In genomic region chr6:127340171-127340570, GRCh38 we compare ENCODE assay signal across 24 cellular contexts. TPM values are rescaled to one million over a fixed set of nuclear protein-coding genes. Genes with fewer than 3 reads are reported as not detected.
DNase-seq lines count a peak whose midpoint lies in the region; ATAC-seq and TF ChIP-seq lines count a peak whose summit lies in the region.
"Had no signal": no experiment of that assay in that cellular context is flagged by ENCODE, and none has a peak within 500 bp of the region (broad histone marks: within the 10 kb centered on the region; RNA-seq: fewer than 3 reads in every experiment).

No MANE protein-coding gene starts in this region.

- no peak overlapping the region for H2BK5ac ChIP-seq in IMR-90 (ENCODE audit: low read depth, low read length, poor library complexity, severe bottlenecking)

- TF ChIP-seq POLR2A in IMR-90 (IDR thresholded peaks at IDR 0.05; ENCODE audit: low read depth, low read length) = no peak

- no peak overlapping the region for H3K18ac ChIP-seq in IMR-90 (ENCODE audit: low read depth, low read length)

- no peak overlapping the region for H4K5ac ChIP-seq in IMR-90 (ENCODE audit: low read depth, low read length)

- H3K4me3 ChIP-seq in IMR-90 (ENCODE audit: insufficient read depth, low read depth, low read length) (no peak overlapping the region), endodermal cell (ENCODE audit: low read length) (peak overlapping the region; percentile 90), brain microvascular endothelial cell (ENCODE audit: low read depth, low read length) (no peak overlapping the region)
- H3K4me3 ChIP-seq: body of pancreas, skin epidermis, stomach had no signal

- H2BK120ac ChIP-seq in IMR-90 (ENCODE audit: low read depth, low read length) = no peak overlapping the region

- no peaks in the 10 kb centered on the region for H3K27me3 Mint-ChIP-seq in activated T-cell treated with anti-CD3 and anti-CD28 coated beads, Interleukin-2, amount 50 U/mL, for 72 hours (ENCODE audit: low read depth)
- H3K27me3 Mint-ChIP-seq in endodermal cell (ENCODE audit: insufficient read depth) = no peaks in the 10 kb centered on the region
- H3K27me3 Mint-ChIP-seq in activated CD4-positive, alpha-beta T cell treated with anti-CD3 and anti-CD28 coated beads for 36 hours = no peaks in the 10 kb centered on the region
- H3K27me3 Mint-ChIP-seq: activated naive CD8-positive, alpha-beta T cell treated with anti-CD3 and anti-CD28 coated beads, Interleukin-2, amount 10 ng/mL, durations not matched to agents 7 days and 5 days; effector memory CD8-positive, alpha-beta T cell; progenitor cell of endocrine pancreas had no signal

- no peak overlapping the region for H2AFZ ChIP-seq in IMR-90 (replicated peaks; ENCODE audit: low read length, poor library complexity)

- no peak overlapping the region for H3K4ac ChIP-seq in IMR-90 (ENCODE audit: low read depth, low read length)

- H3K27me3 ChIP-seq in IMR-90 (ENCODE audit: control insufficient read depth, insufficient read depth, low read length) (no peaks in the 10 kb centered on the region), endodermal cell (ENCODE audit: control insufficient read depth, insufficient read depth, low read length, poor library complexity, severe bottlenecking) (no peaks in the 10 kb centered on the region), brain microvascular endothelial cell (replicated peaks) (no peaks in the 10 kb centered on the region)
- H3K27me3 ChIP-seq: body of pancreas, stomach, upper lobe of left lung had no signal

- H2AK5ac ChIP-seq in IMR-90 (ENCODE audit: low read depth, low read length) = no peak overlapping the region

- H3K4me2 ChIP-seq in IMR-90 (ENCODE audit: low read depth, low read length) = peak overlapping the region; percentile 21; the same call in 1 of the 2 replicates

- H3K9me1 ChIP-seq in IMR-90 (ENCODE audit: insufficient read depth, low read length) = peaks cover 3% of the 10 kb centered on the region; the same call in 1 of the 2 replicates

- H3K9me3 ChIP-seq in IMR-90 (ENCODE audit: control insufficient read depth, insufficient read depth, low read length) (no peaks in the 10 kb centered on the region), endodermal cell (ENCODE audit: control insufficient read depth, low read length) (no peaks in the 10 kb centered on the region)
- H3K9me3 ChIP-seq: body of pancreas, stomach, upper lobe of left lung had no signal

- CTCF ChIA-PET in IMR-90 (lab: Yijun Ruan, JAX) = no interaction called here
- CTCF ChIA-PET in activated CD4-positive, alpha-beta T cell treated with anti-CD3 and anti-CD28 coated beads for 36 hours (lab: Charles Lee) = no interaction called here

- H3K4me3 Mint-ChIP-seq in activated T-cell treated with anti-CD3 and anti-CD28 coated beads, Interleukin-2, amount 50 U/mL, for 72 hours = peak overlapping the region; percentile 0 to 11
- H3K4me3 Mint-ChIP-seq in endodermal cell = no peak overlapping the region
- H3K4me3 Mint-ChIP-seq in stimulated activated effector memory CD8-positive, alpha-beta T cell treated with anti-CD3 and anti-CD28 coated beads, Interleukin-12 subunit alpha, Interleukin-12 subunit beta, amount 100 ng/mL, for 72 hours = no peak overlapping the region
- no peak overlapping the region for H3K4me3 Mint-ChIP-seq in activated CD4-positive, alpha-beta T cell treated with anti-CD3 and anti-CD28 coated beads for 36 hours
- H3K4me3 Mint-ChIP-seq: activated naive CD8-positive, alpha-beta T cell treated with anti-CD3 and anti-CD28 coated beads, Interleukin-2, amount 10 ng/mL, durations not matched to agents 7 days and 5 days; effector memory CD8-positive, alpha-beta T cell; neural crest cell had no signal

- no peak for TF ChIP-seq RAD21 in IMR-90 (IDR thresholded peaks at IDR 0.05; ENCODE audit: low read length)

- peaks cover 0 to 10% of the 10 kb centered on the region in 2 donors for H3K36me3 Mint-ChIP-seq in activated T-cell treated with anti-CD3 and anti-CD28 coated beads, Interleukin-2, amount 50 U/mL, for 72 hours (ENCODE audit: insufficient read depth in 2 of 2)
- no peaks in the 10 kb centered on the region for H3K36me3 Mint-ChIP-seq in endodermal cell (ENCODE audit: low read depth)
- peaks cover 9% of the 10 kb centered on the region for H3K36me3 Mint-ChIP-seq in stimulated activated effector memory CD8-positive, alpha-beta T cell treated with anti-CD3 and anti-CD28 coated beads, Interleukin-12 subunit alpha, Interleukin-12 subunit beta, amount 100 ng/mL, for 72 hours
- peaks cover 7% of the 10 kb centered on the region for H3K36me3 Mint-ChIP-seq in activated CD4-positive, alpha-beta T cell treated with anti-CD3 and anti-CD28 coated beads for 36 hours (ENCODE audit: low read depth)

- peaks cover 16% of the 10 kb centered on the region for H3K4me1 Mint-ChIP-seq in activated T-cell treated with anti-CD3 and anti-CD28 coated beads, Interleukin-2, amount 50 U/mL, for 72 hours (ENCODE audit: low read depth)
- peaks cover 33% of the 10 kb centered on the region for H3K4me1 Mint-ChIP-seq in endodermal cell
- H3K4me1 Mint-ChIP-seq in stimulated activated effector memory CD8-positive, alpha-beta T cell treated with anti-CD3 and anti-CD28 coated beads, Interleukin-12 subunit alpha, Interleukin-12 subunit beta, amount 100 ng/mL, for 72 hours = peaks cover 12% of the 10 kb centered on the region
- peaks cover 37% of the 10 kb centered on the region for H3K4me1 Mint-ChIP-seq in activated CD4-positive, alpha-beta T cell treated with anti-CD3 and anti-CD28 coated beads for 36 hours

- no peak overlapping the region for H3K23ac ChIP-seq in IMR-90 (ENCODE audit: low read depth, low read length)

- no TSS peak for BruUV-seq in IMR-90 (replicated peaks; lab: Mats Ljungman, UMichigan)

- POLR2A ChIA-PET in IMR-90 (lab: Charles Lee; ENCODE audit: unreplicated experiment) = no interaction called here
- POLR2A ChIA-PET in activated CD4-positive, alpha-beta T cell treated with anti-CD3 and anti-CD28 coated beads for 36 hours (lab: Charles Lee) = no interaction called here

- H3K36me3 ChIP-seq in IMR-90 (ENCODE audit: control insufficient read depth, insufficient read depth, low read length) (no peaks in the 10 kb centered on the region), endodermal cell (ENCODE audit: control insufficient read depth, insufficient read depth, low read length) (no peaks in the 10 kb centered on the region), brain microvascular endothelial cell (replicated peaks) (no peaks in the 10 kb centered on the region)
- H3K36me3 ChIP-seq: stomach, upper lobe of left lung had no signal

- ATAC-seq in activated T-cell treated with anti-CD3 and anti-CD28 coated beads, Interleukin-2, amount 50 U/mL, for 72 hours (replicated peaks in 1 of 2) = no peak
- no peak for ATAC-seq in IMR-90 (ENCODE audit: low read depth)
- no peak for ATAC-seq in stimulated activated effector memory CD8-positive, alpha-beta T cell treated with anti-CD3 and anti-CD28 coated beads, Interleukin-12 subunit alpha, Interleukin-12 subunit beta, amount 100 ng/mL, for 72 hours
- no peak for ATAC-seq in HG03571 (IDR thresholded peaks at IDR 0.05; ENCODE audit: unreplicated experiment)
- no peak for ATAC-seq in activated CD4-positive, alpha-beta T cell treated with anti-CD3 and anti-CD28 coated beads for 36 hours
- ATAC-seq: body of pancreas; effector memory CD8-positive, alpha-beta T cell; left cardiac atrium had no signal

- no peak overlapping the region for H4K8ac ChIP-seq in IMR-90 (ENCODE audit: low read depth in 2 of 2, low read length in 2 of 2)

- H3K9ac ChIP-seq in IMR-90 (ENCODE audit: low read depth, low read length) = no peak overlapping the region
- no peak overlapping the region for H3K9ac ChIP-seq in endodermal cell (ENCODE audit: extremely low read depth, low read length, poor library complexity, severe bottlenecking)

- peaks cover 16% of the 10 kb centered on the region; the same call in 1 of the 2 replicates for H4K20me1 ChIP-seq in IMR-90 (ENCODE audit: insufficient read depth, low read length)

- in situ Hi-C loops in IMR-90 (cut with MboI; ENCODE audit: low sequenced_read_pairs) (no loop called here), brain microvascular endothelial cell (cut with HindIII; ENCODE audit: low pct_ligation_motif_present, low sequenced_read_pairs) (no loop called here)

- H3K27ac ChIP-seq in IMR-90 (ENCODE audit: insufficient read depth, low read length) = no peak overlapping the region
- H3K27ac ChIP-seq in endodermal cell (ENCODE audit: low read depth, low read length) = no peak overlapping the region
- H3K27ac ChIP-seq in brain microvascular endothelial cell = no peak overlapping the region
- H3K27ac ChIP-seq: 22Rv1, body of pancreas, stomach, upper lobe of left lung had no signal

- H3K4me1 ChIP-seq in IMR-90 (ENCODE audit: control insufficient read depth, insufficient read depth, low read length) (peaks cover 8% of the 10 kb centered on the region), endodermal cell (ENCODE audit: control insufficient read depth, insufficient read depth, low read length) (peaks cover 11% of the 10 kb centered on the region)

- no peaks in the 10 kb centered on the region for H3K9me3 Mint-ChIP-seq in activated T-cell treated with anti-CD3 and anti-CD28 coated beads, Interleukin-2, amount 50 U/mL, for 72 hours
- no peaks in the 10 kb centered on the region for H3K9me3 Mint-ChIP-seq in endodermal cell
- H3K9me3 Mint-ChIP-seq in stimulated activated effector memory CD8-positive, alpha-beta T cell treated with anti-CD3 and anti-CD28 coated beads, Interleukin-12 subunit alpha, Interleukin-12 subunit beta, amount 100 ng/mL, for 72 hours = no peaks in the 10 kb centered on the region
- no peaks in the 10 kb centered on the region for H3K9me3 Mint-ChIP-seq in activated CD4-positive, alpha-beta T cell treated with anti-CD3 and anti-CD28 coated beads for 36 hours (ENCODE audit: low read depth)
- H3K9me3 Mint-ChIP-seq: activated naive CD8-positive, alpha-beta T cell treated with anti-CD3 and anti-CD28 coated beads, Interleukin-2, amount 10 ng/mL, durations not matched to agents 7 days and 5 days; activated T-helper 1 cell treated with anti-CD3 and anti-CD28 coated beads, Interleukin-12 subunit alpha, Interleukin-12 subunit beta, Interleukin-2, Interleukin-4 antibody, amounts not matched to agents 30 ng/mL and 10 ng/mL and 1 ng/mL, durations not matched to agents 14 hours and 24 hours and 36 hours; effector memory CD8-positive, alpha-beta T cell; neural crest cell had no signal

- no peak overlapping the region for H3K27ac Mint-ChIP-seq in activated T-cell treated with anti-CD3 and anti-CD28 coated beads, Interleukin-2, amount 50 U/mL, for 72 hours
- H3K27ac Mint-ChIP-seq in endodermal cell = no peak overlapping the region
- H3K27ac Mint-ChIP-seq in stimulated activated effector memory CD8-positive, alpha-beta T cell treated with anti-CD3 and anti-CD28 coated beads, Interleukin-12 subunit alpha, Interleukin-12 subunit beta, amount 100 ng/mL, for 72 hours = peak overlapping the region; percentile 11
- H3K27ac Mint-ChIP-seq in activated CD4-positive, alpha-beta T cell treated with anti-CD3 and anti-CD28 coated beads for 36 hours = no peak overlapping the region
- H3K27ac Mint-ChIP-seq: activated naive CD8-positive, alpha-beta T cell treated with anti-CD3 and anti-CD28 coated beads, Interleukin-2, amount 10 ng/mL, durations not matched to agents 7 days and 5 days; activated T-helper 1 cell treated with anti-CD3 and anti-CD28 coated beads, Interleukin-12 subunit alpha, Interleukin-12 subunit beta, Interleukin-2, Interleukin-4 antibody, amounts not matched to agents 30 ng/mL and 10 ng/mL and 1 ng/mL, durations not matched to agents 14 hours and 24 hours and 36 hours; progenitor cell of endocrine pancreas had no signal

- no peak overlapping the region for H2BK15ac ChIP-seq in IMR-90 (ENCODE audit: low read depth, low read length)

- no peak for DNase-seq in activated T-cell treated with anti-CD3 and anti-CD28 coated beads, Interleukin-2, amount 50 U/mL, for 72 hours
- DNase-seq in activated T-cell treated with anti-CD3 and anti-CD28 coated beads for 4 hours (no peak), IMR-90 (no peak), endodermal cell (no peak), brain microvascular endothelial cell (no peak)
- no peak for DNase-seq in stimulated activated effector memory CD8-positive, alpha-beta T cell treated with anti-CD3 and anti-CD28 coated beads, Interleukin-12 subunit alpha, Interleukin-12 subunit beta, amount 100 ng/mL, for 72 hours (ENCODE audit: low spot score in 2 of 2)
- no peak for DNase-seq in activated CD4-positive, alpha-beta T cell treated with anti-CD3 and anti-CD28 coated beads for 36 hours
- DNase-seq: activated CD4-positive, alpha-beta T cell treated with anti-CD3 and anti-CD28 coated beads for 1 hour; activated naive CD8-positive, alpha-beta T cell treated with anti-CD3 and anti-CD28 coated beads, Interleukin-2, amount 10 ng/mL, durations not matched to agents 7 days and 5 days; AML-193; body of pancreas; effector memory CD8-positive, alpha-beta T cell; left cardiac atrium; NCI-H1417; NCI-H2107; stimulated activated CD4-positive, alpha-beta T cell treated with anti-CD3 and anti-CD28 coated beads, Interleukin-2, amount 100 ng/mL, for 24 hours; stomach; upper lobe of left lung had no signal

- 0 out of 2 replicates have a peak overlapping the region, but pooled peaks have one; percentile 53 for H3K14ac ChIP-seq in IMR-90 (replicated peaks; ENCODE audit: low read depth, low read length)

- intact Hi-C loops in IMR-90 (cut with micrococcal nuclease) = no loop called here
- intact Hi-C loops in activated CD4-positive, alpha-beta T cell treated with anti-CD3 and anti-CD28 coated beads for 36 hours (cut with DNase I, micrococcal nuclease) = loop anchor here in 1 of 2 experiments (5.0 kb wide), 1 partner anchor 177 kb away; the partner anchor contains the start of gene MTCL3

- dilution Hi-C loops in IMR-90 (cut with HindIII; ENCODE audit: low sequenced_read_pairs, unreplicated experiment) = no loop called here

- TF ChIP-seq CTCF in IMR-90 (conservative IDR thresholded peaks at IDR 0.05; ENCODE audit: low read depth, low read length) = no peak
- TF ChIP-seq CTCF in endodermal cell (conservative IDR thresholded peaks at IDR 0.05) = no peak
- no peak for TF ChIP-seq CTCF in brain microvascular endothelial cell (IDR thresholded peaks at IDR 0.05; ENCODE audit: low read depth, low read length, missing control alignments)

- H3K79me1 ChIP-seq in IMR-90 (ENCODE audit: low read depth in 1 of 2, low read length in 2 of 2) = peaks cover 14 to 51% of the 10 kb centered on the region in 2 experiments

- H2AK9ac ChIP-seq in IMR-90 (replicated peaks; ENCODE audit: low read depth, low read length, poor library complexity) = no peak overlapping the region

- H2BK20ac ChIP-seq in IMR-90 (ENCODE audit: low read depth, low read length) = no peak overlapping the region

- no peak overlapping the region for H4K91ac ChIP-seq in IMR-90 (ENCODE audit: insufficient read depth, low read depth, low read length)

- no peak overlapping the region for H3K56ac ChIP-seq in IMR-90 (ENCODE audit: extremely low read depth, insufficient read depth, low read length)

RNA-seq across cellular contexts. Expression of gene ECHDC1, which starts 3.2 kb away (rescaled TPM):
- total RNA-seq in activated T-cell treated with anti-CD3 and anti-CD28 coated beads, Interleukin-2, amount 50 U/mL, for 72 hours = 10 to 100 TPM; 46.9 to 53.6 TPM
- total RNA-seq in IMR-90 (2012; rRNA removed) (40.3 and 114 TPM in 2 replicates), endodermal cell (10 to 100 TPM; 45.5 to 58.2 TPM)
- 23.1 and 33.1 TPM in 2 replicates for polyA plus RNA-seq in IMR-90 (2012; rRNA removed)
- polyA plus RNA-seq in IMR-90 (2012; cell fraction: cytosol; rRNA removed) = 3.9 and 8.1 TPM in 2 replicates
- 10.2 and 12.7 TPM in 2 replicates for polyA plus RNA-seq in IMR-90 (2012; cell fraction: nucleus; rRNA removed; ENCODE audit: low replicate concordance)
- polyA plus RNA-seq in endodermal cell (2013, experiment 1 of 2) = 70.2 TPM
- polyA plus RNA-seq in endodermal cell (2013, experiment 2 of 2) = 65.3 TPM
- 10 to 100 TPM; 31.1 to 48.2 TPM for total RNA-seq in activated CD4-positive, alpha-beta T cell treated with anti-CD3 and anti-CD28 coated beads for 36 hours

Comparison
In these comparisons a context has a peak if more than half of its experiments do, and no peak if none do; other contexts are left out.
1. H3K4me3 Mint-ChIP-seq: peak in activated T-cell treated with anti-CD3 and anti-CD28 coated beads, Interleukin-2, amount 50 U/mL, for 72 hours (2 of 2); none in endodermal cell (single experiment), stimulated activated effector memory CD8-positive, alpha-beta T cell treated with anti-CD3 and anti-CD28 coated beads, Interleukin-12 subunit alpha, Interleukin-12 subunit beta, amount 100 ng/mL, for 72 hours (single experiment) and activated CD4-positive, alpha-beta T cell treated with anti-CD3 and anti-CD28 coated beads for 36 hours (single experiment).